In genomic region chr4:101398807-101399206, GRCh38 we compare ENCODE assay signal across 6 cellular contexts.
"Had no signal": no experiment of that assay in that cellular context is flagged by ENCODE, and none has a peak within 500 bp of the region (broad histone marks: within the 10 kb centered on the region; RNA-seq: fewer than 3 reads in every experiment).

No MANE protein-coding gene starts in this region.

- H3K27ac ChIP-seq: GM23248 had no signal

- DNase-seq: GM23248, GOT3, H7, KG1 had no signal

- H2AFZ ChIP-seq: GM23248 had no signal

- H3K4me3 ChIP-seq: GM23248, HAP-1 had no signal

- FAIRE-seq: HTR-8/SVneo had no signal

- H3K36me3 ChIP-seq: HAP-1 had no signal

- H3K9ac ChIP-seq: GM23248 had no signal

- H3K4me1 ChIP-seq: HAP-1 had no signal

- H3K9me3 ChIP-seq: HAP-1 had no signal
